Comparison of ENCODE assay signal across 27 cellular contexts in genomic region chr19:43858174-43858573, GRCh38. TPM values are rescaled to one million over a fixed set of nuclear protein-coding genes. Genes with fewer than 3 reads are reported as not detected.
"Had no signal": no experiment of that assay in that cellular context is flagged by ENCODE, and none has a peak within 500 bp of the region (broad histone marks: within the 10 kb centered on the region; RNA-seq: fewer than 3 reads in every experiment).

No MANE protein-coding gene starts in this region.

- H3K36me3 ChIP-seq: lower lobe of right lung, right atrium auricular region, upper lobe of left lung had no signal

- DNase-seq: hippocampal formation; kidney glomerular epithelial cell; left cardiac atrium; left ventricle myocardium superior; lower lobe of right lung; mammary epithelial cell; mesenchymal stem cell; naive thymus-derived CD8-positive, alpha-beta T cell; nucleus accumbens; stimulated activated CD4-positive, alpha-beta T cell treated with anti-CD3 and anti-CD28 coated beads, Interleukin-12 subunit alpha, Interleukin-12 subunit beta, amount 100 ng/mL, for 4 hours; stimulated activated CD4-positive, alpha-beta T cell treated with anti-CD3 and anti-CD28 coated beads, Interleukin-15, amount 100 ng/mL, for 24 hours; stimulated activated CD4-positive, alpha-beta T cell treated with anti-CD3 and anti-CD28 coated beads, Interleukin-2, amount 100 ng/mL, for 24 hours; stimulated activated CD4-positive, alpha-beta T cell treated with anti-CD3 and anti-CD28 coated beads, Interleukin-4, amount 100 ng/mL, for 1 hour; stimulated activated naive B cell treated with anti-CD40 and anti-IgM and Interleukin-4, amounts not matched to agents 10 μg/mL and 1 μg/mL and 100 μg/mL, for 72 hours; testis; thyroid gland; transverse colon; upper lobe of left lung had no signal

- H3K9me3 ChIP-seq: testis, thyroid gland had no signal

- FAIRE-seq: keratinocyte had no signal

- H3K4me3 ChIP-seq: lower lobe of right lung, right atrium auricular region, skin epidermis, testis, thyroid gland, transverse colon, upper lobe of left lung, vagina had no signal

- H3K27me3 ChIP-seq: right atrium auricular region, testis, thyroid gland, transverse colon, upper lobe of left lung, vagina had no signal

- H3K4me1 ChIP-seq: lower lobe of right lung, right atrium auricular region, testis, thyroid gland, transverse colon, upper lobe of left lung, vagina had no signal

- H3K27ac ChIP-seq: lower lobe of right lung, right atrium auricular region, skin epidermis, testis, thyroid gland, transverse colon, upper lobe of left lung, vagina had no signal

- ATAC-seq: left cardiac atrium; left lobe of liver; left ventricle myocardium superior; lower lobe of right lung; naive thymus-derived CD8-positive, alpha-beta T cell; sciatic nerve; stimulated activated naive B cell treated with anti-CD40 and anti-IgM and Interleukin-4, amounts not matched to agents 10 μg/mL and 1 μg/mL and 100 μg/mL, for 72 hours had no signal

RNA-seq across cellular contexts. Expression of gene LYPD5, which starts 55.9 kb away (rescaled TPM):
- total RNA-seq: left lobe of liver, neural crest cell, osteocyte, progenitor cell of endocrine pancreas had no signal
